Comparison of ENCODE assay signal across 17 cellular contexts in the genomic region with DNA sequence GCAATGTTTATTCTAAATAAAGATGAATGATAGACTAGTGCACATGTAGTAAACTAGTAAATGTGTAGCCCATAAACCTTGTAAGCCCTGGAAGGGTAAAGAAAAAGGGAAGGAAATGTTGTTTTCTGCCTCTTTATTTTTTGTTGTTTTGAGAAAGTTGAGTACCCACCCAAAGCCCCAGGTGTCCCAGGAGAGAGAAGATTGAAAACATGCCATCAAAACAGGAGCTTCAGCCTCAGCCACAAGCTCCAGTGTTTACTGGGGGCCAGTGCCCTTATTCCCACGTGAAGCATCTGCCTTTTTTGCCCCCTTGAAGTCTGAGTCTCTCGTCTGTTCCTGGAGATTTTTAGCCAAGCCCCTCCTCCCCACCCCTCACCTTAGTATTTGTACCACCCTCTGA.
A peak's percentile ranks its signal among the peaks of the same experiment; 100 is the strongest.
DNase-seq lines count a peak whose midpoint lies in the region; ATAC-seq and TF ChIP-seq lines count a peak whose summit lies in the region.
"Had no signal": no experiment of that assay in that cellular context is flagged by ENCODE, and none has a peak within 500 bp of the region (broad histone marks: within the 10 kb centered on the region; RNA-seq: fewer than 3 reads in every experiment).

No MANE protein-coding gene starts in this region.

- H3K9me3 Mint-ChIP-seq in stimulated activated naive CD8-positive, alpha-beta T cell treated with anti-CD3 and anti-CD28 coated beads, Interleukin-15, Interleukin-2, amounts not matched to agents 100 ng/mL and 50 ng/mL, for 24 hours = no peaks in the 10 kb centered on the region
- H3K9me3 Mint-ChIP-seq in T-cell (no peaks in the 10 kb centered on the region), Caco-2 (ENCODE audit: unreplicated experiment) (no peaks in the 10 kb centered on the region)
- no peaks in the 10 kb centered on the region for H3K9me3 Mint-ChIP-seq in effector memory CD8-positive, alpha-beta T cell

- H3K36me3 ChIP-seq in Caco-2 (ENCODE audit: control insufficient read depth, insufficient read depth, low read length) = no peaks in the 10 kb centered on the region
- no peaks in the 10 kb centered on the region for H3K36me3 ChIP-seq in esophagus muscularis mucosa

- H3K4me1 ChIP-seq in Caco-2 = no peaks in the 10 kb centered on the region
- peaks cover 0 to 9% (median 6%) of the 10 kb centered on the region in 4 donors for H3K4me1 ChIP-seq in esophagus muscularis mucosa

- H3K4me3 ChIP-seq in Caco-2 (ENCODE audit: low read depth, low read length) = no peak overlapping the region
- no peak overlapping the region for H3K4me3 ChIP-seq in esophagus muscularis mucosa
- H3K4me3 ChIP-seq: GM12878 had no signal

- no peaks in the 10 kb centered on the region for H3K27me3 Mint-ChIP-seq in stimulated activated naive CD8-positive, alpha-beta T cell treated with anti-CD3 and anti-CD28 coated beads, Interleukin-15, Interleukin-2, amounts not matched to agents 100 ng/mL and 50 ng/mL, for 24 hours
- H3K27me3 Mint-ChIP-seq in T-cell (no peaks in the 10 kb centered on the region), Caco-2 (ENCODE audit: insufficient read depth, unreplicated experiment) (peaks cover 8% of the 10 kb centered on the region)
- H3K27me3 Mint-ChIP-seq in effector memory CD8-positive, alpha-beta T cell = no peaks in the 10 kb centered on the region

- H3K27me3 ChIP-seq in Caco-2 (replicated peaks; ENCODE audit: control insufficient read depth, insufficient read depth, low read length) = no peaks in the 10 kb centered on the region
- H3K27me3 ChIP-seq in esophagus muscularis mucosa = no peaks in the 10 kb centered on the region

- DNase-seq in stimulated activated naive CD8-positive, alpha-beta T cell treated with anti-CD3 and anti-CD28 coated beads, Interleukin-15, Interleukin-2, amounts not matched to agents 100 U/mL and 50 U/mL, for 24 hours = no peak
- DNase-seq in T-cell (no peak), ureter (ENCODE audit: low spot score) (peak; percentile 9), Caco-2 (no peak), esophagus muscularis mucosa (ENCODE audit: extremely low spot score) (no peak)
- no peak for DNase-seq in effector memory CD8-positive, alpha-beta T cell
- DNase-seq: AML-193, DMS53, HFFc6, MM.1S, NCI-H1105, NCI-H1930, NCI-H2171, NCI-H510A had no signal

- POLR2A ChIA-PET in T-cell (lab: Charles Lee) (no interaction called here), Caco-2 (lab: Charles Lee) (no interaction called here)

- TF ChIP-seq EP300 in esophagus muscularis mucosa (IDR thresholded peaks at IDR 0.05) = no peak

- no TSS peak for BruUV-seq in Caco-2 (replicated peaks; lab: Mats Ljungman, UMichigan)

- intact Hi-C loops in Caco-2 (cut with micrococcal nuclease; ENCODE audit: unreplicated experiment) = no loop called here
- intact Hi-C loops in esophagus muscularis mucosa (cut with DNase I) = loop anchor here (10.0 kb wide), 1 partner anchor 48 kb away; no protein-coding TSS in a partner anchor

- no peak overlapping the region for H3K4me3 Mint-ChIP-seq in stimulated activated naive CD8-positive, alpha-beta T cell treated with anti-CD3 and anti-CD28 coated beads, Interleukin-15, Interleukin-2, amounts not matched to agents 100 ng/mL and 50 ng/mL, for 24 hours
- H3K4me3 Mint-ChIP-seq in T-cell (peak overlapping the region; percentile 11 to 56 (median 13)), Caco-2 (ENCODE audit: unreplicated experiment) (no peak overlapping the region)
- peak overlapping the region in 1 of 2 donors; percentile 13 for H3K4me3 Mint-ChIP-seq in effector memory CD8-positive, alpha-beta T cell
- H3K4me3 Mint-ChIP-seq: HFFc6 had no signal

- peaks cover 94% of the 10 kb centered on the region for H3K4me1 Mint-ChIP-seq in stimulated activated naive CD8-positive, alpha-beta T cell treated with anti-CD3 and anti-CD28 coated beads, Interleukin-15, Interleukin-2, amounts not matched to agents 100 ng/mL and 50 ng/mL, for 24 hours (ENCODE audit: low read depth)
- peaks cover 82 to 87% (median 86%) of the 10 kb centered on the region in 3 donors for H3K4me1 Mint-ChIP-seq in T-cell
- H3K4me1 Mint-ChIP-seq in effector memory CD8-positive, alpha-beta T cell (ENCODE audit: low read depth in 2 of 2) = peaks cover 49 to 69% of the 10 kb centered on the region in 2 donors
- no peaks in the 10 kb centered on the region for H3K4me1 Mint-ChIP-seq in Caco-2 (ENCODE audit: low read depth, unreplicated experiment)

- H3K27ac Mint-ChIP-seq in stimulated activated naive CD8-positive, alpha-beta T cell treated with anti-CD3 and anti-CD28 coated beads, Interleukin-15, Interleukin-2, amounts not matched to agents 100 ng/mL and 50 ng/mL, for 24 hours = peak overlapping the region; percentile 74
- H3K27ac Mint-ChIP-seq in T-cell (peak overlapping the region; percentile 81 to 84), Caco-2 (ENCODE audit: unreplicated experiment) (no peak overlapping the region)
- H3K27ac Mint-ChIP-seq in effector memory CD8-positive, alpha-beta T cell = peak overlapping the region; percentile 57 to 78
- H3K27ac Mint-ChIP-seq: HFFc6 had no signal

- peaks cover 15% of the 10 kb centered on the region for H3K36me3 Mint-ChIP-seq in stimulated activated naive CD8-positive, alpha-beta T cell treated with anti-CD3 and anti-CD28 coated beads, Interleukin-15, Interleukin-2, amounts not matched to agents 100 ng/mL and 50 ng/mL, for 24 hours (ENCODE audit: low read depth)
- peaks cover 4% of the 10 kb centered on the region for H3K36me3 Mint-ChIP-seq in T-cell
- no peaks in the 10 kb centered on the region for H3K36me3 Mint-ChIP-seq in effector memory CD8-positive, alpha-beta T cell (ENCODE audit: insufficient read depth)
- H3K36me3 Mint-ChIP-seq in Caco-2 (ENCODE audit: insufficient read depth, unreplicated experiment) = no peaks in the 10 kb centered on the region

- TF ChIP-seq CTCF in Caco-2 (IDR thresholded peaks at IDR 0.05; ENCODE audit: insufficient read depth in 1 of 2, low read depth in 1 of 2, low read length in 1 of 2, severe bottlenecking in 1 of 2, unreplicated experiment in 1 of 2) = no peak
- no peak for TF ChIP-seq CTCF in esophagus muscularis mucosa (IDR thresholded peaks at IDR 0.05)

- H3K9me3 ChIP-seq in Caco-2 = no peaks in the 10 kb centered on the region
- no peaks in the 10 kb centered on the region for H3K9me3 ChIP-seq in esophagus muscularis mucosa

- WGBS in esophagus muscularis mucosa = 81% methylated on average over 2 of the region's 2 CpGs

- no peak overlapping the region for H3K27ac ChIP-seq in esophagus muscularis mucosa (replicated peaks in 1 of 4)

- no peak for ATAC-seq in stimulated activated naive CD8-positive, alpha-beta T cell treated with anti-CD3 and anti-CD28 coated beads, Interleukin-15, Interleukin-2, amounts not matched to agents 100 U/mL and 50 U/mL, for 24 hours
- no peak for ATAC-seq in T-cell (replicated peaks in 1 of 4)
- no peak for ATAC-seq in effector memory CD8-positive, alpha-beta T cell (replicated peaks)
- ATAC-seq in HG02870 (IDR thresholded peaks at IDR 0.05; ENCODE audit: unreplicated experiment) = no peak
- ATAC-seq: GM12878 had no signal

- CTCF ChIA-PET in T-cell (lab: Charles Lee) (interaction anchor here in 1 of 2 donors (0.7 kb wide), 1 partner anchor 26 kb away, joined by 3 read pairs; no protein-coding TSS in a partner anchor), Caco-2 (lab: Charles Lee) (no interaction called here)

- TF ChIP-seq POLR2A in esophagus muscularis mucosa (IDR thresholded peaks at IDR 0.05; ENCODE audit: low read depth) = no peak

Comparison
In these comparisons a context has a peak if more than half of its experiments do, and no peak if none do; other contexts are left out.
1. H3K4me3 Mint-ChIP-seq: peak in T-cell (3 of 3); none in stimulated activated naive CD8-positive, alpha-beta T cell treated with anti-CD3 and anti-CD28 coated beads, Interleukin-15, Interleukin-2, amounts not matched to agents 100 ng/mL and 50 ng/mL, for 24 hours (single experiment) and Caco-2 (single experiment).